1 cellular context compared by ENCODE assay signal in genomic region chr9:91197232-91198181, GRCh38.
TF ChIP-seq lines count a peak whose summit lies in the region.

No MANE protein-coding gene starts in this region.

TF ChIP-seq in HepG2, 621 proteins besides CTCF, POLR2A, EP300 and RAD21 (continued from another document and continues in another):
- TF ChIP-seq ZNF142 (CRISPR knock-in tag; IDR thresholded peaks at IDR 0.05) (no peak), PCBP2 (optimal IDR thresholded peaks at IDR 0.05; ENCODE audit: low read depth, low read length, poor library complexity, severe bottlenecking) (no peak), LBX2 (CRISPR knock-in tag; IDR thresholded peaks at IDR 0.05; ENCODE audit: borderline replicate concordance) (no peak), HMG20B (CRISPR knock-in tag; conservative IDR thresholded peaks at IDR 0.05) (peak; percentile 92), ZNF446 (CRISPR knock-in tag; IDR thresholded peaks at IDR 0.05) (no peak), KDM4B (CRISPR knock-in tag; IDR thresholded peaks at IDR 0.05) (peak; percentile 99), ZNF274 (CRISPR knock-in tag; IDR thresholded peaks at IDR 0.05) (no peak), ZNF230 (CRISPR knock-in tag; IDR thresholded peaks at IDR 0.05) (no peak), HNRNPL (IDR thresholded peaks at IDR 0.05; ENCODE audit: low read depth, low read length) (no peak), HIC2 (CRISPR knock-in tag; IDR thresholded peaks at IDR 0.05; ENCODE audit: low read depth) (peak; percentile 26; the same call in 1 of the 2 replicates), ELF3 (CRISPR knock-in tag; IDR thresholded peaks at IDR 0.05) (peak; percentile 95), AHDC1 (CRISPR knock-in tag; IDR thresholded peaks at IDR 0.05; ENCODE audit: borderline replicate concordance) (peak; percentile 84; the same call in 1 of the 2 replicates), ZSCAN22 (CRISPR knock-in tag; IDR thresholded peaks at IDR 0.05) (no peak), ZBTB20 (CRISPR knock-in tag; IDR thresholded peaks at IDR 0.05; ENCODE audit: borderline replicate concordance, low read depth) (peak; percentile 93; the same call in 1 of the 2 replicates), SSRP1 (CRISPR knock-in tag; IDR thresholded peaks at IDR 0.05) (peak; percentile 96; the same call in 1 of the 2 replicates), CCAR2 (optimal IDR thresholded peaks at IDR 0.05; ENCODE audit: low read depth, low read length) (no peak), AHR (CRISPR knock-in tag; IDR thresholded peaks at IDR 0.05) (peak; percentile 76; the same call in 1 of the 2 replicates), ZFP62 (CRISPR knock-in tag; IDR thresholded peaks at IDR 0.05) (no peak), MAZ (IDR thresholded peaks at IDR 0.05; ENCODE audit: borderline replicate concordance, low read depth, low read length) (no peak), MAZ (CRISPR knock-in tag; IDR thresholded peaks at IDR 0.05; ENCODE audit: low read depth) (0 out of 2 replicates have a peak, but pooled peaks have one; percentile 27), TRIM24 (CRISPR knock-in tag; IDR thresholded peaks at IDR 0.05) (peak; percentile 80; the same call in 1 of the 2 replicates), THRA (CRISPR knock-in tag; IDR thresholded peaks at IDR 0.05; ENCODE audit: borderline replicate concordance) (peak; percentile 98), ZNF138 (CRISPR knock-in tag; IDR thresholded peaks at IDR 0.05; ENCODE audit: low read depth) (no peak), ZEB1 (IDR thresholded peaks at IDR 0.05; ENCODE audit: insufficient replicate concordance, low read depth) (no peak), CENPBD1 (CRISPR knock-in tag; IDR thresholded peaks at IDR 0.05; ENCODE audit: borderline replicate concordance, low read depth) (no peak), ATF7 (IDR thresholded peaks at IDR 0.05) (peak; percentile 82), ATF7 (CRISPR knock-in tag; IDR thresholded peaks at IDR 0.05) (peak; percentile 92), ZNF276 (CRISPR knock-in tag; IDR thresholded peaks at IDR 0.05; ENCODE audit: low read depth) (no peak), ATF3 (CRISPR knock-in tag; IDR thresholded peaks at IDR 0.05) (peak; percentile 96), SP4 (CRISPR knock-in tag; IDR thresholded peaks at IDR 0.05) (no peak; the same call in 1 of the 2 replicates), HOXA9 (CRISPR knock-in tag; IDR thresholded peaks at IDR 0.05; ENCODE audit: borderline replicate concordance) (peak; percentile 76; the same call in 1 of the 2 replicates), CEBPZ (IDR thresholded peaks at IDR 0.05; ENCODE audit: low read length) (no peak), PATZ1 (CRISPR knock-in tag; IDR thresholded peaks at IDR 0.05) (peak; percentile 93)
